In genomic region chr20:31667315-31668285, GRCh38 we compare ENCODE assay signal across 2 cellular contexts.
TF ChIP-seq lines count a peak whose summit lies in the region.

No MANE protein-coding gene starts in this region.

TF ChIP-seq in GM23338, 12 proteins besides CTCF, POLR2A, EP300 and RAD21:
- no peak for TF ChIP-seq STAT1 (IDR thresholded peaks at IDR 0.05; ENCODE audit: unreplicated experiment)
- TF ChIP-seq REST (IDR thresholded peaks at IDR 0.05; ENCODE audit: unreplicated experiment) = no peak
- TF ChIP-seq CREB1 (CRISPR knock-in tag; IDR thresholded peaks at IDR 0.05; ENCODE audit: low read depth) = no peak
- TF ChIP-seq ETS1 (IDR thresholded peaks at IDR 0.05) = no peak
- TF ChIP-seq ZNF114 (CRISPR knock-in tag; IDR thresholded peaks at IDR 0.05) = no peak
- TF ChIP-seq EZH2phosphoT487 (IDR thresholded peaks at IDR 0.05; ENCODE audit: unreplicated experiment) = no peak
- TF ChIP-seq JUNB (IDR thresholded peaks at IDR 0.05; ENCODE audit: unreplicated experiment) = no peak
- TF ChIP-seq EZH2 (IDR thresholded peaks at IDR 0.05; ENCODE audit: low read depth, unreplicated experiment) = no peak
- no peak for TF ChIP-seq ZNF462 (CRISPR knock-in tag; IDR thresholded peaks at IDR 0.05)
- TF ChIP-seq ZNF331 (CRISPR knock-in tag; IDR thresholded peaks at IDR 0.05; ENCODE audit: low read depth) = no peak

TF ChIP-seq in H1, 55 proteins besides CTCF, POLR2A, EP300 and RAD21:
- TF ChIP-seq CBX5 (IDR thresholded peaks at IDR 0.05; ENCODE audit: low read depth, low read length) (no peak), BACH1 (IDR thresholded peaks at IDR 0.05; ENCODE audit: low read length) (no peak), FOSL1 (IDR thresholded peaks at IDR 0.05; ENCODE audit: insufficient read depth, low read depth, low read length) (no peak)
